1 cellular context compared by ENCODE assay signal in genomic region chr6:135183532-135184440, GRCh38.
A peak's percentile ranks its signal among the peaks of the same experiment; 100 is the strongest.
TF ChIP-seq lines count a peak whose summit lies in the region.

No MANE protein-coding gene starts in this region.

TF ChIP-seq in K562, 482 proteins besides CTCF, POLR2A, EP300 and RAD21 (continued from another document and continues in another):
- TF ChIP-seq ZNF707 (CRISPR knock-in tag; conservative IDR thresholded peaks at IDR 0.05) = no peak
- TF ChIP-seq TCF15 (CRISPR knock-in tag; IDR thresholded peaks at IDR 0.05) = no peak
- TF ChIP-seq PREB (CRISPR knock-in tag; IDR thresholded peaks at IDR 0.05) = no peak
- TF ChIP-seq MBD1 (CRISPR knock-in tag; IDR thresholded peaks at IDR 0.05) = no peak
- no peak for TF ChIP-seq ZNF3 (CRISPR knock-in tag; IDR thresholded peaks at IDR 0.05)
- TF ChIP-seq PTBP1 (IDR thresholded peaks at IDR 0.05; ENCODE audit: low read depth, low read length) = no peak
- no peak for TF ChIP-seq NFYB (IDR thresholded peaks at IDR 0.05; ENCODE audit: extremely low read depth, insufficient read length)
- TF ChIP-seq CHD2 (IDR thresholded peaks at IDR 0.05; ENCODE audit: low read depth, low read length) = no peak
- no peak for TF ChIP-seq NCOA1 (IDR thresholded peaks at IDR 0.05; ENCODE audit: low read depth)
- TF ChIP-seq ZBTB8A (IDR thresholded peaks at IDR 0.05; ENCODE audit: partially characterized antibody) = no peak
- TF ChIP-seq MAFF (IDR thresholded peaks at IDR 0.05; ENCODE audit: low read length) = no peak
- no peak for TF ChIP-seq XRCC5 (IDR thresholded peaks at IDR 0.05; ENCODE audit: low read depth, low read length)
- TF ChIP-seq ZNF282 (CRISPR knock-in tag; IDR thresholded peaks at IDR 0.05) = no peak
- no peak for TF ChIP-seq ATF2 (CRISPR knock-in tag; IDR thresholded peaks at IDR 0.05)
- TF ChIP-seq SMARCA5 (IDR thresholded peaks at IDR 0.05) = peak; percentile 43; the same call in 1 of the 2 replicates
- TF ChIP-seq TFAM (CRISPR knock-in tag; conservative IDR thresholded peaks at IDR 0.05) = no peak
- TF ChIP-seq HMG20A (CRISPR knock-in tag; conservative IDR thresholded peaks at IDR 0.05) = no peak
- TF ChIP-seq ZNF408 (CRISPR knock-in tag; IDR thresholded peaks at IDR 0.05; ENCODE audit: low read depth) = no peak
- no peak for TF ChIP-seq ATF3 (IDR thresholded peaks at IDR 0.05)
- peak; percentile 55; the same call in 1 of the 2 replicates for TF ChIP-seq ATF3 (CRISPR knock-in tag; conservative IDR thresholded peaks at IDR 0.05)
- no peak for TF ChIP-seq USF1 (CRISPR knock-in tag; IDR thresholded peaks at IDR 0.05)
- TF ChIP-seq THRAP3 (IDR thresholded peaks at IDR 0.05; ENCODE audit: borderline replicate concordance) = no peak
- no peak for TF ChIP-seq KDM4B (IDR thresholded peaks at IDR 0.05; ENCODE audit: borderline replicate concordance in 2 of 2, low read depth in 1 of 2)
- TF ChIP-seq MIER1 (IDR thresholded peaks at IDR 0.05; ENCODE audit: low read depth) = peak; percentile 44; the same call in 1 of the 2 replicates
- no peak for TF ChIP-seq ZBTB1 (CRISPR knock-in tag; IDR thresholded peaks at IDR 0.05; ENCODE audit: borderline replicate concordance, low read depth)
- peak; percentile 30 for TF ChIP-seq TAL1 (IDR thresholded peaks at IDR 0.05)
- TF ChIP-seq RCOR1 (IDR thresholded peaks at IDR 0.05; ENCODE audit: borderline replicate concordance in 1 of 2, low read depth in 2 of 2, low read length in 2 of 2) = peak; percentile 67 to 92; a peak in 3 of 4 replicates
- 0 out of 2 replicates have a peak, but pooled peaks have one; percentile 53 for TF ChIP-seq HDAC2 (IDR thresholded peaks at IDR 0.05)
- TF ChIP-seq RERE (CRISPR knock-in tag; IDR thresholded peaks at IDR 0.05; ENCODE audit: borderline replicate concordance) = no peak
- no peak for TF ChIP-seq NRF1 (conservative IDR thresholded peaks at IDR 0.05 in 1 of 2, IDR thresholded peaks at IDR 0.05 in 1 of 2)
- TF ChIP-seq FOSL1 (tag; conservative IDR thresholded peaks at IDR 0.05) = no peak
- no peak for TF ChIP-seq MED1 (CRISPR knock-in tag; IDR thresholded peaks at IDR 0.05; ENCODE audit: borderline replicate concordance)
- no peak for TF ChIP-seq NR2C2 (CRISPR knock-in tag; IDR thresholded peaks at IDR 0.05)
- TF ChIP-seq NR2C2 (tag; IDR thresholded peaks at IDR 0.05) = peak; percentile 23; the same call in 1 of the 2 replicates
- TF ChIP-seq PHF8 (IDR thresholded peaks at IDR 0.05; ENCODE audit: borderline replicate concordance, low read length) = no peak
- TF ChIP-seq BCLAF1 (IDR thresholded peaks at IDR 0.05; ENCODE audit: borderline replicate concordance in 1 of 2, control insufficient read depth in 1 of 2, low read depth in 2 of 2, low read length in 1 of 2) = 0 out of 4 replicates have a peak, but pooled peaks of 1 of the 2 experiments have one; percentile 22
- peak; percentile 31; the same call in 1 of the 2 replicates for TF ChIP-seq CREB1 (IDR thresholded peaks at IDR 0.05)
- no peak for TF ChIP-seq CREB1 (CRISPR knock-in tag; IDR thresholded peaks at IDR 0.05)
- no peak for TF ChIP-seq HNRNPK (IDR thresholded peaks at IDR 0.05; ENCODE audit: low read depth, low read length, poor library complexity, severe bottlenecking)
- TF ChIP-seq FIP1L1 (IDR thresholded peaks at IDR 0.05; ENCODE audit: low read depth, low read length, poor library complexity, severe bottlenecking) = no peak
- no peak for TF ChIP-seq ZNF316 (IDR thresholded peaks at IDR 0.05)
- no peak for TF ChIP-seq ZNF217 (CRISPR knock-in tag; IDR thresholded peaks at IDR 0.05)
- TF ChIP-seq ZNF165 (CRISPR knock-in tag; IDR thresholded peaks at IDR 0.05; ENCODE audit: borderline replicate concordance) = no peak
- TF ChIP-seq E2F8 (IDR thresholded peaks at IDR 0.05; ENCODE audit: low read depth, partially characterized antibody) = no peak
- no peak for TF ChIP-seq ZNF41 (CRISPR knock-in tag; conservative IDR thresholded peaks at IDR 0.05)
- TF ChIP-seq TGIF2 (CRISPR knock-in tag; IDR thresholded peaks at IDR 0.05) = no peak
- no peak for TF ChIP-seq ZNF184 (CRISPR knock-in tag; IDR thresholded peaks at IDR 0.05)
- TF ChIP-seq SP1 (CRISPR knock-in tag; IDR thresholded peaks at IDR 0.05) = no peak; the same call in none of the 2 replicates
- 0 out of 2 replicates have a peak, but pooled peaks have one; percentile 17 for TF ChIP-seq ZBTB2 (IDR thresholded peaks at IDR 0.05)
